In the genomic region with DNA sequence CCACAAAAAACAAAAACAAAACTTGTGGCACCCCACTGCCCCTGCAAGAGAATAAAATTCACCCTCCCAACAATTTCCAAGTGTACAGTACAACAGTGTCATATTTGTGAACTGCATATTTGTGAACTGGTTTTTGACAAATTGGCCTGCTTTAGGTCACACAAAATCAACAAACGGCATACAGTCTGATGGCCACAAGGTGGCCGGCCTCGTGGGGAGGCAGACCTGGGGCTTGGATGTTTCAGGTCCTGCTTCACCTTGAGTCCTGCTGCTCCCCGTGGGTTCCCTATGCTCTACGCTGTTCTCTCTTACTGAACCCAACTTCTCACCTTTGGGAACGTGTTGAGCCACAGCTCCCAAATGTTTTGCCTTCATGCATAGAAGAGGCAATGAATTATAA, we compare ENCODE assay signal across 13 cellular contexts.
A peak's percentile ranks its signal among the peaks of the same experiment; 100 is the strongest.
DNase-seq lines count a peak whose midpoint lies in the region; ATAC-seq, FAIRE-seq and TF ChIP-seq lines count a peak whose summit lies in the region.
"Had no signal": no experiment of that assay in that cellular context is flagged by ENCODE, and none has a peak within 500 bp of the region (broad histone marks: within the 10 kb centered on the region; RNA-seq: fewer than 3 reads in every experiment).

No MANE protein-coding gene starts in this region.

- no peak overlapping the region for H2AFZ ChIP-seq in K562 (ENCODE audit: low read depth, low read length)

- BruUV-seq in K562 (replicated peaks; lab: Mats Ljungman, UMichigan), result no TSS peak

- POLR2A ChIA-PET in K562 (lab: Yijun Ruan, JAX), result no interaction called here

- intact Hi-C loops in K562 (cut with micrococcal nuclease), result no loop called here

- no peaks in the 10 kb centered on the region for H3K79me2 ChIP-seq in K562 (ENCODE audit: control insufficient read depth, insufficient read depth, low read length)

- H3K27me3 Mint-ChIP-seq in nephron progenitor cell (ENCODE audit: low read depth, poor library complexity), result peaks cover 3% of the 10 kb centered on the region
- H3K27me3 Mint-ChIP-seq: activated B cell treated with CpG ODN at 0.5 μM for 24 hours had no signal

- TF ChIP-seq POLR2A in K562 (conservative IDR thresholded peaks at IDR 0.05), result no peak

- H3K4me3 ChIP-seq in HL-60 (replicated peaks; ENCODE audit: insufficient read depth, low read length) (no peak overlapping the region), K562 (no peak overlapping the region), MG63 (no peak overlapping the region)

- no peak for TF ChIP-seq EP300 in K562 (IDR thresholded peaks at IDR 0.05; ENCODE audit: low read length)

- H3K36me3 ChIP-seq in K562 (ENCODE audit: control insufficient read depth, insufficient read depth, low read length), result peaks cover 2% of the 10 kb centered on the region; the same call in 1 of the 3 replicates
- H3K36me3 ChIP-seq in MG63, result no peaks in the 10 kb centered on the region
- H3K36me3 ChIP-seq: neutrophil had no signal

- H3K27me3 ChIP-seq in HL-60 (ENCODE audit: insufficient read depth, poor library complexity, severe bottlenecking) (peaks cover 9% of the 10 kb centered on the region), K562 (ENCODE audit: control insufficient read depth in 2 of 2, insufficient read depth in 2 of 2, low read length in 2 of 2) (no peaks in the 10 kb centered on the region), MG63 (no peaks in the 10 kb centered on the region; the same call in 1 of the 2 replicates)
- H3K27me3 ChIP-seq: neutrophil had no signal

- CTCF ChIA-PET in K562 (lab: Yijun Ruan, JAX; ENCODE audit: low intra/inter-chr PET ratio), result no interaction called here

- H3K9me3 Mint-ChIP-seq in nephron progenitor cell, result peaks cover 11% of the 10 kb centered on the region
- H3K9me3 Mint-ChIP-seq: stimulated activated naive CD8-positive, alpha-beta T cell treated with anti-CD3 and anti-CD28 coated beads, Interleukin-15, Interleukin-2, amounts not matched to agents 100 ng/mL and 50 ng/mL, for 24 hours had no signal

- peak overlapping the region; percentile 29 for H3K27ac Mint-ChIP-seq in nephron progenitor cell
- H3K27ac Mint-ChIP-seq: activated B cell treated with CpG ODN at 0.5 μM for 24 hours; stimulated activated naive CD8-positive, alpha-beta T cell treated with anti-CD3 and anti-CD28 coated beads, Interleukin-15, Interleukin-2, amounts not matched to agents 100 ng/mL and 50 ng/mL, for 24 hours had no signal

- peaks cover 9% of the 10 kb centered on the region for H3K4me1 Mint-ChIP-seq in nephron progenitor cell

- peak; percentile 87 for ATAC-seq in K562
- no peak for ATAC-seq in GM18520 (IDR thresholded peaks at IDR 0.05; ENCODE audit: unreplicated experiment)

- H3K4me2 ChIP-seq in K562 (ENCODE audit: insufficient read depth, low read length), result no peak overlapping the region

- peak; percentile 40 for DNase-seq in NCI-H82 (lab: John Stamatoyannopoulos, UW)
- no peak for DNase-seq in NCI-H82 treated with DMSO at 0.1 percent for 48 hours (lab: John Stamatoyannopoulos, UW; ENCODE audit: unreplicated experiment)
- DNase-seq in HL-60 (ENCODE audit: low read depth in 1 of 2, low spot score in 1 of 2), result no peak
- peak; percentile 23 to 32 (median 27) for DNase-seq in K562 (ENCODE audit: extremely low read depth in 1 of 4, low spot score in 3 of 4)
- DNase-seq in nephron progenitor cell, result no peak
- DNase-seq in GM19239 (ENCODE audit: insufficient read length, low spot score), result no peak
- no peak for DNase-seq in MG63
- DNase-seq: activated B cell treated with CpG ODN at 0.5 μM for 24 hours; activated effector memory CD4-positive, alpha-beta T cell treated with anti-CD3 and anti-CD28 coated beads, Interleukin-2, amount 50 U/mL, for 16 hours; NCI-H1105 had no signal

- TF ChIP-seq RAD21 in K562 (CRISPR knock-in tag; conservative IDR thresholded peaks at IDR 0.05 in 1 of 2, IDR thresholded peaks at IDR 0.05 in 1 of 2), result no peak

- in situ Hi-C loops in K562 (cut with MboI), result no loop called here

- no peaks in the 10 kb centered on the region for H3K4me1 ChIP-seq in K562 (replicated peaks in 1 of 2; ENCODE audit: control insufficient read depth in 2 of 2, insufficient read depth in 2 of 2, low read length in 2 of 2)

- H3K9ac ChIP-seq in K562 (ENCODE audit: insufficient read depth in 1 of 2, low read depth in 2 of 2, low read length in 2 of 2), result no peak overlapping the region

- no peaks in the 10 kb centered on the region for H3K9me1 ChIP-seq in K562 (ENCODE audit: control insufficient read depth, insufficient read depth, low read length)

- H3K36me3 Mint-ChIP-seq in nephron progenitor cell (ENCODE audit: low read depth), result peaks cover 5% of the 10 kb centered on the region

- no peaks in the 10 kb centered on the region for H4K20me1 ChIP-seq in K562 (replicated peaks; ENCODE audit: control insufficient read depth, insufficient read depth, low read length)

- WGBS in K562 (ENCODE audit: insufficient coverage, low coverage, missing lambda C conversion rate), result 38% methylated on average over 5 of the region's 6 CpGs

- H3K27ac ChIP-seq in HL-60 (replicated peaks) (no peak overlapping the region), K562 (ENCODE audit: extremely low read depth, low read depth, low read length) (no peak overlapping the region)
- H3K27ac ChIP-seq: neutrophil had no signal

- no peak overlapping the region for H3K4me3 Mint-ChIP-seq in nephron progenitor cell
- H3K4me3 Mint-ChIP-seq: activated B cell treated with CpG ODN at 0.5 μM for 24 hours; stimulated activated naive CD8-positive, alpha-beta T cell treated with anti-CD3 and anti-CD28 coated beads, Interleukin-15, Interleukin-2, amounts not matched to agents 100 ng/mL and 50 ng/mL, for 24 hours had no signal

- TF ChIP-seq CTCF in HL-60 (IDR thresholded peaks at IDR 0.05; ENCODE audit: insufficient read depth, low read length) (peak; percentile 11), K562 (IDR thresholded peaks at IDR 0.05 in 2 of 3, conservative IDR thresholded peaks at IDR 0.05 in 1 of 3; ENCODE audit: insufficient read depth in 2 of 3, low read depth in 1 of 3, low read length in 3 of 3) (peak; percentile 28 to 51 (median 51)), nephron progenitor cell (IDR thresholded peaks at IDR 0.05) (no peak)

- no peaks in the 10 kb centered on the region for H3K9me3 ChIP-seq in K562 (replicated peaks; ENCODE audit: control insufficient read depth, insufficient read depth, low read depth, low read length)
- peaks cover under 1% of the 10 kb centered on the region; the same call in 1 of the 2 replicates for H3K9me3 ChIP-seq in MG63
- H3K9me3 ChIP-seq: neutrophil had no signal

- peak; percentile 72 for FAIRE-seq in K562 (lab: Jason Lieb, UNC)
- no peak for FAIRE-seq in GM19239 (lab: Jason Lieb, UNC)

TF ChIP-seq in K562, 482 proteins besides CTCF, POLR2A, EP300 and RAD21:
- TF ChIP-seq SRF (CRISPR knock-in tag; IDR thresholded peaks at IDR 0.05) (no peak), SUPT5H (IDR thresholded peaks at IDR 0.05) (no peak), SMC3 (conservative IDR thresholded peaks at IDR 0.05; ENCODE audit: insufficient read depth, low read depth, low read length) (0 out of 2 replicates have a peak, but pooled peaks have one; percentile 3), CAMTA2 (CRISPR knock-in tag; conservative IDR thresholded peaks at IDR 0.05) (no peak)

Comparison
In these comparisons a context has a peak if more than half of its experiments do, and no peak if none do; other contexts are left out.
1. DNase-seq: peak in NCI-H82 (single experiment) and K562 (4 of 4); none in NCI-H82 treated with DMSO at 0.1 percent for 48 hours (single experiment), HL-60 (0 of 2), nephron progenitor cell (single experiment), GM19239 (single experiment) and MG63 (single experiment).